24 cellular contexts compared by ENCODE assay signal in the genomic region with DNA sequence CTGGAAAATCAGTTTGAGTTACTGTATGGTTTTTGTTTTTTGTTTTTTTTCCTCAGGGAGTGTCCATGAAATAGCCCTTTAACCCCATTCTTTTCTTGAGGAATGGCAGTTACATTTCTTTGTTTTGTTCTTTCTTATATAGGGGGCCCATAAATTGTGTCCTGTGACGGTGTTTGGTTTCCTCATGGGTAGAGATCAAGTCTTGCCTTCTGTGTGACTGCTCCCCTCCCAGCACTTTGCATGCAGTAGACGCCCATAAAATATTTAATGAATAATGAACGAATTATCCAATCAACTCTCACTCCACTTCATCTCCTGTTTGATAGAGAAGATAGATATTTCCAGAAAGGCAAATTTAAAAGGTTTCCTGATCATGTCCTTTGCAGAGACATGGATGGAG.
"Had no signal": no experiment of that assay in that cellular context is flagged by ENCODE, and none has a peak within 500 bp of the region (broad histone marks: within the 10 kb centered on the region; RNA-seq: fewer than 3 reads in every experiment).

No MANE protein-coding gene starts in this region.

- H3K4me2 ChIP-seq: PC-9 had no signal

- H2AFZ ChIP-seq: PC-9 had no signal

- ATAC-seq: activated CD4-positive, alpha-beta T cell treated with anti-CD3 and anti-CD28 coated beads for 36 hours; activated T-cell treated with anti-CD3 and anti-CD28 coated beads, Interleukin-2, amount 50 U/mL, for 72 hours; T-cell had no signal

- H3K27ac ChIP-seq: brain microvascular endothelial cell, cardiac muscle cell, PC-9 had no signal

- DNase-seq: activated CD4-positive, alpha-beta memory T cell treated with anti-CD3 and anti-CD28 coated beads, Interleukin-2, amount 10 ng/mL, durations not matched to agents 7 days and 5 days; activated CD4-positive, alpha-beta T cell treated with anti-CD3 and anti-CD28 coated beads for 36 hours; activated CD4-positive, alpha-beta T cell treated with anti-CD3 and anti-CD28 coated beads, Interleukin-2, amount 50 U/mL, for 1 hour; activated gamma-delta T cell treated with Interleukin-2 at 50 U/mL for 16 hours; activated naive CD4-positive, alpha-beta T cell treated with anti-CD3 and anti-CD28 coated beads, Interleukin-2, amount 10 ng/mL, durations not matched to agents 7 days and 5 days; activated naive CD8-positive, alpha-beta T cell treated with anti-CD3 and anti-CD28 coated beads for 36 hours; activated T-cell treated with anti-CD3 and anti-CD28 coated beads for 4 hours; activated T-cell treated with anti-CD3 and anti-CD28 coated beads, Interleukin-2, amount 50 U/mL, for 72 hours; brain microvascular endothelial cell; KBM-7; NCI-H1092 treated with DMSO at 0.1 percent for 48 hours; NCI-H1417 treated with DMSO at 0.1 percent for 48 hours; NCI-H1694; NCI-H2029; NCI-H2107; NCI-H2171 treated with DMSO at 0.1 percent for 48 hours; NCI-H226; NCI-H526; PC-9; SHP77 treated with DMSO at 0.1 percent for 48 hours; T-cell; T-helper 2 cell; T1000 had no signal

- H3K4me3 ChIP-seq: cardiac muscle cell, PC-9 had no signal

- H3K27me3 ChIP-seq: brain microvascular endothelial cell, cardiac muscle cell had no signal

- H3K36me3 ChIP-seq: brain microvascular endothelial cell, cardiac muscle cell had no signal
